ENCODE assay signal across 27 cellular contexts in genomic region chr9:90772381-90772780, GRCh38.
"Had no signal": no experiment of that assay in that cellular context is flagged by ENCODE, and none has a peak within 500 bp of the region (broad histone marks: within the 10 kb centered on the region; RNA-seq: fewer than 3 reads in every experiment).

No MANE protein-coding gene starts in this region.

- ATAC-seq: activated CD4-positive, alpha-beta T cell treated with anti-CD3 and anti-CD28 coated beads for 36 hours; activated naive CD4-positive, alpha-beta T cell treated with anti-CD3 and anti-CD28 coated beads, Interleukin-2, amount 50 U/mL, for 72 hours; activated T-cell treated with anti-CD3 and anti-CD28 coated beads, Interleukin-2, amount 50 U/mL, for 72 hours; gastroesophageal sphincter; mucosa of descending colon; pancreas; sciatic nerve; WTC11 had no signal

- H3K27me3 Mint-ChIP-seq: activated CD4-positive, alpha-beta T cell treated with anti-CD3 and anti-CD28 coated beads for 36 hours had no signal

- H3K4me1 Mint-ChIP-seq: activated CD4-positive, alpha-beta T cell treated with anti-CD3 and anti-CD28 coated beads for 36 hours; nephron progenitor cell; WTC11 had no signal

- H3K9me3 Mint-ChIP-seq: activated naive CD4-positive, alpha-beta T cell treated with anti-CD3 and anti-CD28 coated beads, Interleukin-2, amount 50 U/mL, for 72 hours had no signal

- H3K4me3 ChIP-seq: gastroesophageal sphincter, hepatocyte, left ventricle myocardium inferior, lung, mucosa of descending colon, pancreas, prostate gland, skin epidermis, stomach, thyroid gland, upper lobe of left lung had no signal

- H3K4me3 Mint-ChIP-seq: activated CD4-positive, alpha-beta T cell treated with anti-CD3 and anti-CD28 coated beads for 36 hours; activated T-cell treated with anti-CD3 and anti-CD28 coated beads, Interleukin-2, amount 50 U/mL, for 72 hours; nephron progenitor cell; WTC11 had no signal

- H3K36me3 Mint-ChIP-seq: activated naive CD4-positive, alpha-beta T cell treated with anti-CD3 and anti-CD28 coated beads, Interleukin-2, amount 50 U/mL, for 72 hours had no signal

- DNase-seq: activated CD4-positive, alpha-beta T cell treated with anti-CD3 and anti-CD28 coated beads for 36 hours; activated CD4-positive, alpha-beta T cell treated with anti-CD3 and anti-CD28 coated beads, Interleukin-2, amount 50 U/mL, for 4 hours; activated naive CD4-positive, alpha-beta T cell; activated T-cell treated with anti-CD3 and anti-CD28 coated beads for 4 hours; activated T-cell treated with anti-CD3 and anti-CD28 coated beads, Interleukin-2, amount 50 U/mL, for 72 hours; effector CD8-positive, alpha-beta T cell; islet precursor cell; left ventricle myocardium inferior; mucosa of descending colon; nephron progenitor cell; nucleus accumbens; pancreas; retina; stimulated activated CD4-positive, alpha-beta T cell treated with anti-CD3 and anti-CD28 coated beads, Interleukin-12 subunit alpha, Interleukin-12 subunit beta, amount 100 ng/mL, for 4 hours; stimulated activated CD4-positive, alpha-beta T cell treated with anti-CD3 and anti-CD28 coated beads, Interleukin-4, amount 100 ng/mL, for 1 hour; stomach; T-helper 2 cell; thyroid gland had no signal

- H3K27ac Mint-ChIP-seq: activated CD4-positive, alpha-beta T cell treated with anti-CD3 and anti-CD28 coated beads for 36 hours; activated naive CD4-positive, alpha-beta T cell treated with anti-CD3 and anti-CD28 coated beads, Interleukin-2, amount 50 U/mL, for 72 hours; activated T-cell treated with anti-CD3 and anti-CD28 coated beads, Interleukin-2, amount 50 U/mL, for 72 hours; nephron progenitor cell; WTC11 had no signal
